8 cellular contexts compared by ENCODE assay signal in genomic region chr7:2405601-2406345, GRCh38.
DNase-seq lines count a peak whose midpoint lies in the region; ATAC-seq and TF ChIP-seq lines count a peak whose summit lies in the region.

No MANE protein-coding gene starts in this region.

- no peaks in the 10 kb centered on the region for H3K9me3 Mint-ChIP-seq in activated naive CD8-positive, alpha-beta T cell (ENCODE audit: low read depth)

- no peak overlapping the region for H3K27ac ChIP-seq in OCI-LY3 (ENCODE audit: low read length)

- H3K4me1 Mint-ChIP-seq in activated naive CD8-positive, alpha-beta T cell (ENCODE audit: low read depth), result peaks cover 62% of the 10 kb centered on the region

- peaks cover 23% of the 10 kb centered on the region for H3K4me1 ChIP-seq in OCI-LY3 (ENCODE audit: low read length)

- no peaks in the 10 kb centered on the region for H3K27me3 Mint-ChIP-seq in activated naive CD8-positive, alpha-beta T cell

- no peaks in the 10 kb centered on the region for H3K79me2 ChIP-seq in OCI-LY3 (ENCODE audit: low read length)

- peak; percentile 40 for DNase-seq in stimulated activated CD8-positive, alpha-beta memory T cell treated with anti-CD3 and anti-CD28 coated beads, Interleukin-12 subunit alpha, Interleukin-12 subunit beta, amount 100 ng/mL, for 4 hours (ENCODE audit: low read depth)
- DNase-seq in iPS-NIHi11 (ENCODE audit: low spot score) (no peak), NCI-H82 treated with DMSO at 0.1 percent for 48 hours (lab: John Stamatoyannopoulos, UW; ENCODE audit: unreplicated experiment) (no peak), DMS79 (lab: John Stamatoyannopoulos, UW) (no peak)

- H4K20me1 ChIP-seq in OCI-LY3 (ENCODE audit: insufficient read depth, low read length), result no peaks in the 10 kb centered on the region

- TF ChIP-seq CTCF in OCI-LY3 (IDR thresholded peaks at IDR 0.05; ENCODE audit: low read depth, low read length), result no peak

- H3K9me3 ChIP-seq in OCI-LY3 (ENCODE audit: insufficient read depth, low read length), result no peaks in the 10 kb centered on the region

- H3K36me3 Mint-ChIP-seq in activated naive CD8-positive, alpha-beta T cell, result no peaks in the 10 kb centered on the region

- H3K4me2 ChIP-seq in OCI-LY3 (ENCODE audit: low read length), result peak overlapping the region; percentile 58

- peak; percentile 63 for ATAC-seq in GM18511 (IDR thresholded peaks at IDR 0.05; ENCODE audit: unreplicated experiment)
- peak; percentile 40 for ATAC-seq in HG02642 (IDR thresholded peaks at IDR 0.05; ENCODE audit: poor library complexity, unreplicated experiment)

- peak overlapping the region; percentile 90 for H3K4me3 Mint-ChIP-seq in activated naive CD8-positive, alpha-beta T cell

- no peak overlapping the region for H3K9ac ChIP-seq in OCI-LY3 (ENCODE audit: low read length)

- no peaks in the 10 kb centered on the region for H3K36me3 ChIP-seq in OCI-LY3 (replicated peaks; ENCODE audit: low read depth, low read length)

- peak overlapping the region; percentile 37; the same call in 1 of the 2 replicates for H3K4me3 ChIP-seq in OCI-LY3 (ENCODE audit: low read length)

- H3K27me3 ChIP-seq in OCI-LY3 (ENCODE audit: low read depth, low read length), result no peaks in the 10 kb centered on the region

- H3K27ac Mint-ChIP-seq in activated naive CD8-positive, alpha-beta T cell, result peak overlapping the region; percentile 90

- H2AFZ ChIP-seq in OCI-LY3 (ENCODE audit: low read depth, low read length), result no peak overlapping the region
